ENCODE assay signal across 1 cellular context in the genomic region with DNA sequence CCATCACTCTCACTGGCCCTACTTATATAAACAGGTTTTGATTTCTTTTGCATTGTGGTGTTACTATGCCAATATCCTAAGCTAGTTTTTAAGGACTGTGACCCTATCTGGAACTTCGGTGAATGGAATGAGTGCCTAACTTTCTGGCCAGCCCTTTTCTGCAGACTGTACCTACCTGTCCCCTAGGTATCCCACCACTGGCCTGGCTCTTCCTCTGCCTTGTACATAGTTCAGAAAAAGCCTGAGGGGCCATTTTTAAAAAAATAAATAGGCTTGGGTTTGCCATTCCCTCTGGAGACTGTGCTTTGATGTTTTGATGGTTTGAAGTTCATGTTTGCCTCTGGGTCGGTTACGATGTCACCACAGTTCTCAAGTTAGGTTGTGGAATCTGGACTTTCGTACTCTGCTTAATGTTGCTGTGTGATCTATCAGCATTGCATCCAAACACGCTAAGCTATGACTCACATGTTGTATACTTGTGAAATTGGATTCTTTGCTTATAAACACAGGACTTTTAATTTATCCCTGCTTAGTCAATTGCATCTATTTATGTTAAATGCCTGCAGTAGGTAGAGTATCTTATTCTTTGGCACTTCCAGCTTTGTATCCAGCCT.
TF ChIP-seq lines count a peak whose summit lies in the region.

No MANE protein-coding gene starts in this region.

TF ChIP-seq in HepG2, 621 proteins besides CTCF, POLR2A, EP300 and RAD21 (continued from another document and continues in another):
- TF ChIP-seq, protein P1, sequence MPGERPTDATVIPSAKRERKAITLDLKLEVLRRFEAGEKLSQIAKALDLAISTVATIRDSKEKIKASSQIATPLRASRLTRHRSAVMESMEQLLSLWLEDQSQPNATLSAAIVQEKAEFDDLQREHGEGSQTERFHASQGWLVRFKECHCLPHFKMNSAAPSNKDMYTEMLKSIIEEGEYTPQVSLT (CRISPR knock-in tag; IDR thresholded peaks at IDR 0.05; ENCODE audit: borderline replicate concordance, low read depth): no peak
- TF ChIP-seq, protein P2, sequence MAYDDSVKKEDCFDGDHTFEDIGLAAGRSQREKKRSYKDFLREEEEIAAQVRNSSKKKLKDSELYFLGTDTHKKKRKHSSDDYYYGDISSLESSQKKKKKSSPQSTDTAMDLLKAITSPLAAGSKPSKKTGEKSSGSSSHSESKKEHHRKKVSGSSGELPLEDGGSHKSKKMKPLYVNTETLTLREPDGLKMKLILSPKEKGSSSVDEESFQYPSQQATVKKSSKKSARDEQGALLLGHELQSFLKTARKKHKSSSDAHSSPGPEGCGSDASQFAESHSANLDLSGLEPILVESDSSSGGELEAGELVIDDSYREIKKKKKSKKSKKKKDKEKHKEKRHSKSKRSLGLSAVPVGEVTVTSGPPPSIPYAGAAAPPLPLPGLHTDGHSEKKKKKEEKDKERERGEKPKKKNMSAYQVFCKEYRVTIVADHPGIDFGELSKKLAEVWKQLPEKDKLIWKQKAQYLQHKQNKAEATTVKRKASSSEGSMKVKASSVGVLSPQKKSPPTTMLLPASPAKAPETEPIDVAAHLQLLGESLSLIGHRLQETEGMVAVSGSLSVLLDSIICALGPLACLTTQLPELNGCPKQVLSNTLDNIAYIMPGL (CRISPR knock-in tag; IDR thresholded peaks at IDR 0.05; ENCODE audit: borderline replicate concordance in 1 of 2, low read depth in 1 of 2): peak in 1 of 2 experiments; percentile 54; a peak in 1 of 4 replicates
- TF ChIP-seq ZNF350 (CRISPR knock-in tag; IDR thresholded peaks at IDR 0.05; ENCODE audit: borderline replicate concordance, low read depth): no peak
- peak; percentile 71; the same call in 1 of the 2 replicates for TF ChIP-seq ZSCAN9 (CRISPR knock-in tag; IDR thresholded peaks at IDR 0.05; ENCODE audit: borderline replicate concordance)
- TF ChIP-seq, protein P3, sequence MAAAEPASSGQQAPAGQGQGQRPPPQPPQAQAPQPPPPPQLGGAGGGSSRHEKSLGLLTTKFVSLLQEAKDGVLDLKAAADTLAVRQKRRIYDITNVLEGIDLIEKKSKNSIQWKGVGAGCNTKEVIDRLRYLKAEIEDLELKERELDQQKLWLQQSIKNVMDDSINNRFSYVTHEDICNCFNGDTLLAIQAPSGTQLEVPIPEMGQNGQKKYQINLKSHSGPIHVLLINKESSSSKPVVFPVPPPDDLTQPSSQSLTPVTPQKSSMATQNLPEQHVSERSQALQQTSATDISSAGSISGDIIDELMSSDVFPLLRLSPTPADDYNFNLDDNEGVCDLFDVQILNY (CRISPR knock-in tag; conservative IDR thresholded peaks at IDR 0.05): no peak
- no peak for TF ChIP-seq ZNF543 (CRISPR knock-in tag; IDR thresholded peaks at IDR 0.05)
- TF ChIP-seq, protein P4, sequence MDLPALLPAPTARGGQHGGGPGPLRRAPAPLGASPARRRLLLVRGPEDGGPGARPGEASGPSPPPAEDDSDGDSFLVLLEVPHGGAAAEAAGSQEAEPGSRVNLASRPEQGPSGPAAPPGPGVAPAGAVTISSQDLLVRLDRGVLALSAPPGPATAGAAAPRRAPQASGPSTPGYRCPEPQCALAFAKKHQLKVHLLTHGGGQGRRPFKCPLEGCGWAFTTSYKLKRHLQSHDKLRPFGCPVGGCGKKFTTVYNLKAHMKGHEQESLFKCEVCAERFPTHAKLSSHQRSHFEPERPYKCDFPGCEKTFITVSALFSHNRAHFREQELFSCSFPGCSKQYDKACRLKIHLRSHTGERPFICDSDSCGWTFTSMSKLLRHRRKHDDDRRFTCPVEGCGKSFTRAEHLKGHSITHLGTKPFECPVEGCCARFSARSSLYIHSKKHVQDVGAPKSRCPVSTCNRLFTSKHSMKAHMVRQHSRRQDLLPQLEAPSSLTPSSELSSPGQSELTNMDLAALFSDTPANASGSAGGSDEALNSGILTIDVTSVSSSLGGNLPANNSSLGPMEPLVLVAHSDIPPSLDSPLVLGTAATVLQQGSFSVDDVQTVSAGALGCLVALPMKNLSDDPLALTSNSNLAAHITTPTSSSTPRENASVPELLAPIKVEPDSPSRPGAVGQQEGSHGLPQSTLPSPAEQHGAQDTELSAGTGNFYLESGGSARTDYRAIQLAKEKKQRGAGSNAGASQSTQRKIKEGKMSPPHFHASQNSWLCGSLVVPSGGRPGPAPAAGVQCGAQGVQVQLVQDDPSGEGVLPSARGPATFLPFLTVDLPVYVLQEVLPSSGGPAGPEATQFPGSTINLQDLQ (CRISPR knock-in tag; IDR thresholded peaks at IDR 0.05): no peak
- TF ChIP-seq ZNF383 (CRISPR knock-in tag; IDR thresholded peaks at IDR 0.05; ENCODE audit: borderline replicate concordance): no peak
- no peak; the same call in 1 of the 2 replicates for TF ChIP-seq ZNF629 (CRISPR knock-in tag; conservative IDR thresholded peaks at IDR 0.05)
- peak; percentile 66; the same call in 1 of the 2 replicates for TF ChIP-seq SMARCE1 (IDR thresholded peaks at IDR 0.05; ENCODE audit: borderline replicate concordance)
- TF ChIP-seq CBX2 (IDR thresholded peaks at IDR 0.05; ENCODE audit: low read depth, low read length): no peak
- no peak for TF ChIP-seq CBX2 (CRISPR knock-in tag; IDR thresholded peaks at IDR 0.05; ENCODE audit: low read depth)
- peak; percentile 86 for TF ChIP-seq PHF21A (CRISPR knock-in tag; IDR thresholded peaks at IDR 0.05)
- no peak for TF ChIP-seq ZNF678 (CRISPR knock-in tag; IDR thresholded peaks at IDR 0.05)
- TF ChIP-seq RORA (CRISPR knock-in tag; IDR thresholded peaks at IDR 0.05): no peak; the same call in 1 of the 2 replicates
- TF ChIP-seq, protein P5, sequence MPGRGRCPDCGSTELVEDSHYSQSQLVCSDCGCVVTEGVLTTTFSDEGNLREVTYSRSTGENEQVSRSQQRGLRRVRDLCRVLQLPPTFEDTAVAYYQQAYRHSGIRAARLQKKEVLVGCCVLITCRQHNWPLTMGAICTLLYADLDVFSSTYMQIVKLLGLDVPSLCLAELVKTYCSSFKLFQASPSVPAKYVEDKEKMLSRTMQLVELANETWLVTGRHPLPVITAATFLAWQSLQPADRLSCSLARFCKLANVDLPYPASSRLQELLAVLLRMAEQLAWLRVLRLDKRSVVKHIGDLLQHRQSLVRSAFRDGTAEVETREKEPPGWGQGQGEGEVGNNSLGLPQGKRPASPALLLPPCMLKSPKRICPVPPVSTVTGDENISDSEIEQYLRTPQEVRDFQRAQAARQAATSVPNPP (CRISPR knock-in tag; IDR thresholded peaks at IDR 0.05): peak; percentile 55; the same call in 1 of the 2 replicates
- TF ChIP-seq, protein P6, sequence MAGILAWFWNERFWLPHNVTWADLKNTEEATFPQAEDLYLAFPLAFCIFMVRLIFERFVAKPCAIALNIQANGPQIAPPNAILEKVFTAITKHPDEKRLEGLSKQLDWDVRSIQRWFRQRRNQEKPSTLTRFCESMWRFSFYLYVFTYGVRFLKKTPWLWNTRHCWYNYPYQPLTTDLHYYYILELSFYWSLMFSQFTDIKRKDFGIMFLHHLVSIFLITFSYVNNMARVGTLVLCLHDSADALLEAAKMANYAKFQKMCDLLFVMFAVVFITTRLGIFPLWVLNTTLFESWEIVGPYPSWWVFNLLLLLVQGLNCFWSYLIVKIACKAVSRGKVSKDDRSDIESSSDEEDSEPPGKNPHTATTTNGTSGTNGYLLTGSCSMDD (CRISPR knock-in tag; IDR thresholded peaks at IDR 0.05): no peak
- TF ChIP-seq ZNF256 (CRISPR knock-in tag; conservative IDR thresholded peaks at IDR 0.05): no peak
- TF ChIP-seq, protein P7, sequence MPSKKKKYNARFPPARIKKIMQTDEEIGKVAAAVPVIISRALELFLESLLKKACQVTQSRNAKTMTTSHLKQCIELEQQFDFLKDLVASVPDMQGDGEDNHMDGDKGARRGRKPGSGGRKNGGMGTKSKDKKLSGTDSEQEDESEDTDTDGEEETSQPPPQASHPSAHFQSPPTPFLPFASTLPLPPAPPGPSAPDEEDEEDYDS (CRISPR knock-in tag; IDR thresholded peaks at IDR 0.05): peak; percentile 44; the same call in 1 of the 2 replicates
- no peak for TF ChIP-seq ZSCAN22 (CRISPR knock-in tag; IDR thresholded peaks at IDR 0.05)
- TF ChIP-seq GFI1 (CRISPR knock-in tag; IDR thresholded peaks at IDR 0.05; ENCODE audit: borderline replicate concordance): no peak; the same call in 1 of the 2 replicates
- no peak for TF ChIP-seq ZNF282 (IDR thresholded peaks at IDR 0.05; ENCODE audit: partially characterized antibody)
- TF ChIP-seq, protein P8, sequence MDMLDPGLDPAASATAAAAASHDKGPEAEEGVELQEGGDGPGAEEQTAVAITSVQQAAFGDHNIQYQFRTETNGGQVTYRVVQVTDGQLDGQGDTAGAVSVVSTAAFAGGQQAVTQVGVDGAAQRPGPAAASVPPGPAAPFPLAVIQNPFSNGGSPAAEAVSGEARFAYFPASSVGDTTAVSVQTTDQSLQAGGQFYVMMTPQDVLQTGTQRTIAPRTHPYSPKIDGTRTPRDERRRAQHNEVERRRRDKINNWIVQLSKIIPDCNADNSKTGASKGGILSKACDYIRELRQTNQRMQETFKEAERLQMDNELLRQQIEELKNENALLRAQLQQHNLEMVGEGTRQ (IDR thresholded peaks at IDR 0.05; ENCODE audit: low read depth, low read length): no peak
- TF ChIP-seq, protein P8 (CRISPR knock-in tag; IDR thresholded peaks at IDR 0.05; ENCODE audit: borderline replicate concordance): no peak
- TF ChIP-seq ZNF121 (CRISPR knock-in tag; IDR thresholded peaks at IDR 0.05): no peak
- peak; percentile 80 for TF ChIP-seq YY1 (IDR thresholded peaks at IDR 0.05; ENCODE audit: insufficient read depth, insufficient replicate concordance, low read depth, low read length)
- TF ChIP-seq, protein P9, sequence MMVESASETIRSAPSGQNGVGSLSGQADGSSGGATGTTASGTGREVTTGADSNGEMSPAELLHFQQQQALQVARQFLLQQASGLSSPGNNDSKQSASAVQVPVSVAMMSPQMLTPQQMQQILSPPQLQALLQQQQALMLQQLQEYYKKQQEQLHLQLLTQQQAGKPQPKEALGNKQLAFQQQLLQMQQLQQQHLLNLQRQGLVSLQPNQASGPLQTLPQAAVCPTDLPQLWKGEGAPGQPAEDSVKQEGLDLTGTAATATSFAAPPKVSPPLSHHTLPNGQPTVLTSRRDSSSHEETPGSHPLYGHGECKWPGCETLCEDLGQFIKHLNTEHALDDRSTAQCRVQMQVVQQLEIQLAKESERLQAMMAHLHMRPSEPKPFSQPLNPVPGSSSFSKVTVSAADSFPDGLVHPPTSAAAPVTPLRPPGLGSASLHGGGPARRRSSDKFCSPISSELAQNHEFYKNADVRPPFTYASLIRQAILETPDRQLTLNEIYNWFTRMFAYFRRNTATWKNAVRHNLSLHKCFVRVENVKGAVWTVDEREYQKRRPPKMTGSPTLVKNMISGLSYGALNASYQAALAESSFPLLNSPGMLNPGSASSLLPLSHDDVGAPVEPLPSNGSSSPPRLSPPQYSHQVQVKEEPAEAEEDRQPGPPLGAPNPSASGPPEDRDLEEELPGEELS (CRISPR knock-in tag; IDR thresholded peaks at IDR 0.05): peak; percentile 99
- TF ChIP-seq, protein P10, sequence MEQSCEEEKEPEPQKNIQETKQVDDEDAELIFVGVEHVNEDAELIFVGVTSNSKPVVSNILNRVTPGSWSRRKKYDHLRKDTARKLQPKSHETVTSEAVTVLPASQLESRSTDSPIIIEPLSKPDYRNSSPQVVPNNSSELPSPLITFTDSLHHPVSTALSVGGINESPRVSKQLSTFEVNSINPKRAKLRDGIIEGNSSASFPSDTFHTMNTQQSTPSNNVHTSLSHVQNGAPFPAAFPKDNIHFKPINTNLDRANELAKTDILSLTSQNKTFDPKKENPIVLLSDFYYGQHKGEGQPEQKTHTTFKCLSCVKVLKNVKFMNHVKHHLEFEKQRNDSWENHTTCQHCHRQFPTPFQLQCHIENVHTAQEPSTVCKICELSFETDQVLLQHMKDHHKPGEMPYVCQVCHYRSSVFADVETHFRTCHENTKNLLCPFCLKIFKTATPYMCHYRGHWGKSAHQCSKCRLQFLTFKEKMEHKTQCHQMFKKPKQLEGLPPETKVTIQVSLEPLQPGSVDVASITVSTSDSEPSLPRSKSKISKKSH (CRISPR knock-in tag; IDR thresholded peaks at IDR 0.05; ENCODE audit: borderline replicate concordance): no peak
- peak; percentile 94 for TF ChIP-seq DPF2 (CRISPR knock-in tag; IDR thresholded peaks at IDR 0.05; ENCODE audit: borderline replicate concordance, low read depth)
- TF ChIP-seq, protein P11, sequence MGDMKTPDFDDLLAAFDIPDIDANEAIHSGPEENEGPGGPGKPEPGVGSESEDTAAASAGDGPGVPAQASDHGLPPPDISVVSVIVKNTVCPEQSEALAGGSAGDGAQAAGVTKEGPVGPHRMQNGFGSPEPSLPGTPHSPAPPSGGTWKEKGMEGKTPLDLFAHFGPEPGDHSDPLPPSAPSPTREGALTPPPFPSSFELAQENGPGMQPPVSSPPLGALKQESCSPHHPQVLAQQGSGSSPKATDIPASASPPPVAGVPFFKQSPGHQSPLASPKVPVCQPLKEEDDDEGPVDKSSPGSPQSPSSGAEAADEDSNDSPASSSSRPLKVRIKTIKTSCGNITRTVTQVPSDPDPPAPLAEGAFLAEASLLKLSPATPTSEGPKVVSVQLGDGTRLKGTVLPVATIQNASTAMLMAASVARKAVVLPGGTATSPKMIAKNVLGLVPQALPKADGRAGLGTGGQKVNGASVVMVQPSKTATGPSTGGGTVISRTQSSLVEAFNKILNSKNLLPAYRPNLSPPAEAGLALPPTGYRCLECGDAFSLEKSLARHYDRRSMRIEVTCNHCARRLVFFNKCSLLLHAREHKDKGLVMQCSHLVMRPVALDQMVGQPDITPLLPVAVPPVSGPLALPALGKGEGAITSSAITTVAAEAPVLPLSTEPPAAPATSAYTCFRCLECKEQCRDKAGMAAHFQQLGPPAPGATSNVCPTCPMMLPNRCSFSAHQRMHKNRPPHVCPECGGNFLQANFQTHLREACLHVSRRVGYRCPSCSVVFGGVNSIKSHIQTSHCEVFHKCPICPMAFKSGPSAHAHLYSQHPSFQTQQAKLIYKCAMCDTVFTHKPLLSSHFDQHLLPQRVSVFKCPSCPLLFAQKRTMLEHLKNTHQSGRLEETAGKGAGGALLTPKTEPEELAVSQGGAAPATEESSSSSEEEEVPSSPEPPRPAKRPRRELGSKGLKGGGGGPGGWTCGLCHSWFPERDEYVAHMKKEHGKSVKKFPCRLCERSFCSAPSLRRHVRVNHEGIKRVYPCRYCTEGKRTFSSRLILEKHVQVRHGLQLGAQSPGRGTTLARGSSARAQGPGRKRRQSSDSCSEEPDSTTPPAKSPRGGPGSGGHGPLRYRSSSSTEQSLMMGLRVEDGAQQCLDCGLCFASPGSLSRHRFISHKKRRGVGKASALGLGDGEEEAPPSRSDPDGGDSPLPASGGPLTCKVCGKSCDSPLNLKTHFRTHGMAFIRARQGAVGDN (CRISPR knock-in tag; IDR thresholded peaks at IDR 0.05): no peak
- no peak for TF ChIP-seq ZNF674 (CRISPR knock-in tag; IDR thresholded peaks at IDR 0.05; ENCODE audit: low read depth)
- no peak for TF ChIP-seq ZBTB38 (CRISPR knock-in tag; IDR thresholded peaks at IDR 0.05)
- peak; percentile 96 for TF ChIP-seq RARA (CRISPR knock-in tag; IDR thresholded peaks at IDR 0.05)
- TF ChIP-seq ZNF343 (CRISPR knock-in tag; IDR thresholded peaks at IDR 0.05): no peak
- no peak for TF ChIP-seq ZNF224 (CRISPR knock-in tag; IDR thresholded peaks at IDR 0.05)
- no peak for TF ChIP-seq RFX5 (IDR thresholded peaks at IDR 0.05; ENCODE audit: low read depth, low read length)
- TF ChIP-seq, protein P12, sequence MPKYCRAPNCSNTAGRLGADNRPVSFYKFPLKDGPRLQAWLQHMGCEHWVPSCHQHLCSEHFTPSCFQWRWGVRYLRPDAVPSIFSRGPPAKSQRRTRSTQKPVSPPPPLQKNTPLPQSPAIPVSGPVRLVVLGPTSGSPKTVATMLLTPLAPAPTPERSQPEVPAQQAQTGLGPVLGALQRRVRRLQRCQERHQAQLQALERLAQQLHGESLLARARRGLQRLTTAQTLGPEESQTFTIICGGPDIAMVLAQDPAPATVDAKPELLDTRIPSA (CRISPR knock-in tag; IDR thresholded peaks at IDR 0.05; ENCODE audit: borderline replicate concordance): no peak
